1 cellular context compared by ENCODE assay signal in genomic region chr20:37411408-37412306, GRCh38.
TF ChIP-seq lines count a peak whose summit lies in the region.

No MANE protein-coding gene starts in this region.

TF ChIP-seq in H1, 55 proteins besides CTCF, POLR2A, EP300 and RAD21 (continued from another document):
- TF ChIP-seq TAF1 (IDR thresholded peaks at IDR 0.05; ENCODE audit: low read depth, low read length): no peak
- TF ChIP-seq SP1 (IDR thresholded peaks at IDR 0.05; ENCODE audit: low read depth, low read length): 0 out of 2 replicates have a peak, but pooled peaks have one; percentile 23
- TF ChIP-seq ASH2L (IDR thresholded peaks at IDR 0.05; ENCODE audit: low read length): peak; percentile 4
- TF ChIP-seq, protein P1, sequence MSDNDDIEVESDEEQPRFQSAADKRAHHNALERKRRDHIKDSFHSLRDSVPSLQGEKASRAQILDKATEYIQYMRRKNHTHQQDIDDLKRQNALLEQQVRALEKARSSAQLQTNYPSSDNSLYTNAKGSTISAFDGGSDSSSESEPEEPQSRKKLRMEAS (IDR thresholded peaks at IDR 0.05): peak; percentile 9; the same call in 1 of the 2 replicates
- no peak for TF ChIP-seq SRF (IDR thresholded peaks at IDR 0.05; ENCODE audit: low read depth, low read length)
